8 cellular contexts compared by ENCODE assay signal in genomic region chr1:108199231-108199657, GRCh38. TPM values are rescaled to one million over a fixed set of nuclear protein-coding genes. Genes with fewer than 3 reads are reported as not detected.
A peak's percentile ranks its signal among the peaks of the same experiment; 100 is the strongest.
DNase-seq lines count a peak whose midpoint lies in the region; ATAC-seq and TF ChIP-seq lines count a peak whose summit lies in the region.

No MANE protein-coding gene starts in this region.

- H3K4me1 ChIP-seq in left ventricle myocardium inferior: peaks cover 63% of the 10 kb centered on the region
- peaks cover 2 to 11% of the 10 kb centered on the region in 2 experiments for H3K4me1 ChIP-seq in trophoblast cell (ENCODE audit: control insufficient read depth in 1 of 2, insufficient read depth in 2 of 2, low read length in 2 of 2)

- CTCF ChIA-PET in GM10248 (lab: Yijun Ruan, JAX): interaction anchor here (1.4 to 1.5 kb wide), 2 partner anchors 12 to 15 kb away, joined by 3 to 4 read pairs; no protein-coding TSS in a partner anchor

- H3K36me3 ChIP-seq in MG63: peaks cover 56% of the 10 kb centered on the region
- H3K36me3 ChIP-seq in left ventricle myocardium inferior: peaks cover 22% of the 10 kb centered on the region
- H3K36me3 ChIP-seq in trophoblast cell (ENCODE audit: control insufficient read depth in 1 of 2, insufficient read depth in 2 of 2, low read length in 2 of 2): peaks cover 4 to 9% of the 10 kb centered on the region in 2 experiments

- WGBS in trophoblast cell (ENCODE audit: extremely low coverage, insufficient coverage, insufficient read length): no CpG with 5 or more reads among the region's 9 CpGs

- H3K9me3 Mint-ChIP-seq in activated T-helper 17 cell treated with anti-CD3 and anti-CD28 coated beads, Interleukin-2, amount 50 U/mL, for 72 hours: no peaks in the 10 kb centered on the region

- intact Hi-C loops in left ventricle myocardium inferior (cut with micrococcal nuclease): no loop called here

- peak; percentile 24 for TF ChIP-seq CTCF in left ventricle myocardium inferior (IDR thresholded peaks at IDR 0.05; ENCODE audit: borderline replicate concordance)
- TF ChIP-seq CTCF in GM10248 (IDR thresholded peaks at IDR 0.05; ENCODE audit: control extremely low read depth, extremely low read depth, low read depth, missing control alignments): no peak

- H3K4me1 Mint-ChIP-seq in activated T-helper 17 cell treated with anti-CD3 and anti-CD28 coated beads, Interleukin-2, amount 50 U/mL, for 72 hours: peaks cover 20% of the 10 kb centered on the region

- H4K8ac ChIP-seq in trophoblast cell (ENCODE audit: low read depth, low read length): peak overlapping the region; percentile 96

- H4K12ac ChIP-seq in trophoblast cell (ENCODE audit: low read depth, low read length): no peak overlapping the region

- peak overlapping the region; percentile 94 for H4K91ac ChIP-seq in trophoblast cell (ENCODE audit: low read depth, low read length)

- no peak overlapping the region for H2BK12ac ChIP-seq in trophoblast cell (ENCODE audit: low read length)

- peaks cover 2% of the 10 kb centered on the region; the same call in 1 of the 2 replicates for H3K27me3 ChIP-seq in MG63
- no peaks in the 10 kb centered on the region for H3K27me3 ChIP-seq in left ventricle myocardium inferior (ENCODE audit: low read depth)
- H3K27me3 ChIP-seq in trophoblast cell (ENCODE audit: insufficient read depth, low read length): no peaks in the 10 kb centered on the region

- H3K4me3 ChIP-seq in MG63: peak overlapping the region; percentile 99
- peak overlapping the region; percentile 98 for H3K4me3 ChIP-seq in left ventricle myocardium inferior
- peak overlapping the region; percentile 98 for H3K4me3 ChIP-seq in trophoblast cell (ENCODE audit: low read depth, low read length)

- peak overlapping the region; percentile 89 for H3K4me3 Mint-ChIP-seq in activated T-helper 17 cell treated with anti-CD3 and anti-CD28 coated beads, Interleukin-2, amount 50 U/mL, for 72 hours

- peak overlapping the region; percentile 99 for H3K27ac ChIP-seq in left ventricle myocardium inferior (replicated peaks)
- peak overlapping the region; percentile 80 for H3K27ac ChIP-seq in trophoblast cell (ENCODE audit: low read depth, low read length)

- H3K9ac ChIP-seq in trophoblast cell (ENCODE audit: low read length): peak overlapping the region; percentile 54

- H3K79me1 ChIP-seq in trophoblast cell (ENCODE audit: low read length): peaks cover 9% of the 10 kb centered on the region

- H3K4me2 ChIP-seq in trophoblast cell (ENCODE audit: low read length): peak overlapping the region; percentile 86

- POLR2A ChIA-PET in GM10248 (lab: Yijun Ruan, JAX): no interaction called here

- ATAC-seq in activated T-helper 17 cell treated with anti-CD3 and anti-CD28 coated beads, Interleukin-2, amount 50 U/mL, for 72 hours (replicated peaks): no peak

- no peaks in the 10 kb centered on the region for H3K27me3 Mint-ChIP-seq in activated T-helper 17 cell treated with anti-CD3 and anti-CD28 coated beads, Interleukin-2, amount 50 U/mL, for 72 hours

- no peak overlapping the region for H2AK5ac ChIP-seq in trophoblast cell (ENCODE audit: low read length)

- peak overlapping the region; percentile 96 for H3K14ac ChIP-seq in trophoblast cell (ENCODE audit: low read length)

- H3K23ac ChIP-seq in trophoblast cell (ENCODE audit: low read length): no peak overlapping the region

- DNase-seq in EL: peak; percentile 62
- peak; percentile 47 for DNase-seq in MG63
- no peak for DNase-seq in left ventricle myocardium inferior
- peak; percentile 2 to 52 for DNase-seq in trophoblast cell
- DNase-seq in GM10248 (ENCODE audit: extremely low spot score): no peak
- DNase-seq in HUDEP-2 (lab: John Stamatoyannopoulos, UW; ENCODE audit: unreplicated experiment in 76 of 76): no peak
- DNase-seq in cerebellum (ENCODE audit: low spot score): no peak

- H3K27ac Mint-ChIP-seq in activated T-helper 17 cell treated with anti-CD3 and anti-CD28 coated beads, Interleukin-2, amount 50 U/mL, for 72 hours: peak overlapping the region; percentile 63

- no peak overlapping the region for H2AFZ ChIP-seq in trophoblast cell (ENCODE audit: insufficient read depth, low read length, poor library complexity)

- H3K79me2 ChIP-seq in trophoblast cell (ENCODE audit: control insufficient read depth, insufficient read depth, low read length, poor library complexity): peaks cover 10% of the 10 kb centered on the region

- H3K9me3 ChIP-seq in MG63: peaks cover 32% of the 10 kb centered on the region
- peaks cover 3% of the 10 kb centered on the region for H3K9me3 ChIP-seq in left ventricle myocardium inferior (replicated peaks)
- H3K9me3 ChIP-seq in trophoblast cell (ENCODE audit: insufficient read depth, low read depth, low read length): no peaks in the 10 kb centered on the region

- no peak overlapping the region for H2BK5ac ChIP-seq in trophoblast cell (ENCODE audit: low read depth, low read length, poor library complexity)

- H3K4ac ChIP-seq in trophoblast cell (ENCODE audit: low read depth, low read length): peak overlapping the region; percentile 87

- H3K18ac ChIP-seq in trophoblast cell (ENCODE audit: low read length): no peak overlapping the region

- H2BK120ac ChIP-seq in trophoblast cell (ENCODE audit: insufficient read depth, low read length, poor library complexity): peak overlapping the region; percentile 98

- peaks cover 21% of the 10 kb centered on the region for H3K36me3 Mint-ChIP-seq in activated T-helper 17 cell treated with anti-CD3 and anti-CD28 coated beads, Interleukin-2, amount 50 U/mL, for 72 hours (ENCODE audit: low read depth)

RNA-seq across cellular contexts. Expression of gene SLC25A24, which starts 0.9 kb away (rescaled TPM):
- 95.4 and 142 TPM in 2 replicates for total RNA-seq in MG63 (2014; rRNA removed; shearing (Covaris generic); ENCODE audit: low replicate concordance)
- total RNA-seq in activated T-helper 17 cell treated with anti-CD3 and anti-CD28 coated beads, Interleukin-2, amount 50 U/mL, for 72 hours: 10 to 100 TPM; 16.0 to 27.3 TPM
- total RNA-seq in left ventricle myocardium inferior: 13.9 TPM
- polyA plus RNA-seq in trophoblast cell (2013): 45.2 and 47.3 TPM in 2 replicates
- 36.3 TPM for total RNA-seq in cerebellum

RNA-seq across cellular contexts. Expression of gene NBPF4, which starts 44.6 kb away (rescaled TPM):
- total RNA-seq in MG63 (2014; rRNA removed; shearing (Covaris generic); ENCODE audit: low replicate concordance): 1.5 and 4.4 TPM in 2 replicates
- not detected for total RNA-seq in activated T-helper 17 cell treated with anti-CD3 and anti-CD28 coated beads, Interleukin-2, amount 50 U/mL, for 72 hours
- total RNA-seq in left ventricle myocardium inferior: not detected
- polyA plus RNA-seq in trophoblast cell (2013): not detected in 2 replicates
- not detected for total RNA-seq in cerebellum

Comparison
In these comparisons a context has a peak if more than half of its experiments do, and no peak if none do; other contexts are left out.
1. DNase-seq: peak in EL (single experiment), MG63 (single experiment) and trophoblast cell (2 of 2); none in left ventricle myocardium inferior (single experiment), GM10248 (single experiment), HUDEP-2 (0 of 76) and cerebellum (single experiment).
2. Peak in every context shown above with its lines, with median percentiles within 50 percentile points of each other: H3K4me3 ChIP-seq.